In genomic region chr9:132293145-132293721, GRCh38 we compare ENCODE assay signal across 17 cellular contexts.
DNase-seq lines count a peak whose midpoint lies in the region; ATAC-seq and TF ChIP-seq lines count a peak whose summit lies in the region.
"Had no signal": no experiment of that assay in that cellular context is flagged by ENCODE, and none has a peak within 500 bp of the region (broad histone marks: within the 10 kb centered on the region; RNA-seq: fewer than 3 reads in every experiment).

No MANE protein-coding gene starts in this region.

- TF ChIP-seq CTCF in GM13976 (IDR thresholded peaks at IDR 0.05; ENCODE audit: borderline replicate concordance, control extremely low read depth, extremely low read depth, insufficient read depth, missing control alignments) (no peak), natural killer cell (IDR thresholded peaks at IDR 0.05) (no peak)

- peak overlapping the region; percentile 83 for H3K27ac Mint-ChIP-seq in activated CD8-positive, alpha-beta memory T cell treated with anti-CD3 and anti-CD28 coated beads, Interleukin-2, amount 10 ng/mL, durations not matched to agents 7 days and 5 days
- H3K27ac Mint-ChIP-seq in activated naive CD4-positive, alpha-beta T cell treated with anti-CD3 and anti-CD28 coated beads, Interleukin-2, amount 50 U/mL, for 72 hours = peak overlapping the region in 1 of 2 donors; percentile 86
- peak overlapping the region; percentile 77 to 80 for H3K27ac Mint-ChIP-seq in natural killer cell

- ATAC-seq in activated CD8-positive, alpha-beta memory T cell treated with anti-CD3 and anti-CD28 coated beads, Interleukin-2, amount 10 ng/mL, durations not matched to agents 7 days and 5 days = peak; percentile 94
- ATAC-seq in activated naive CD4-positive, alpha-beta T cell treated with anti-CD3 and anti-CD28 coated beads, Interleukin-2, amount 50 U/mL, for 72 hours = peak; percentile 36 to 71
- ATAC-seq in natural killer cell (peak in 2 of 3 donors; percentile 55 to 64), HG03457 (IDR thresholded peaks at IDR 0.05; ENCODE audit: unreplicated experiment) (no peak), Right ventricle myocardium inferior (no peak)
- ATAC-seq: left colon had no signal

- in situ Hi-C loops in GM13976 (cut with MboI; ENCODE audit: low sequenced_read_pairs, unreplicated experiment) = no loop called here

- peaks cover 47% of the 10 kb centered on the region for H3K36me3 Mint-ChIP-seq in activated CD8-positive, alpha-beta memory T cell treated with anti-CD3 and anti-CD28 coated beads, Interleukin-2, amount 10 ng/mL, durations not matched to agents 7 days and 5 days
- H3K36me3 Mint-ChIP-seq in activated naive CD4-positive, alpha-beta T cell treated with anti-CD3 and anti-CD28 coated beads, Interleukin-2, amount 50 U/mL, for 72 hours = peaks cover 11 to 14% of the 10 kb centered on the region in 2 donors
- H3K36me3 Mint-ChIP-seq in natural killer cell = peaks cover 23% of the 10 kb centered on the region

- no peaks in the 10 kb centered on the region for H3K9me3 Mint-ChIP-seq in activated CD8-positive, alpha-beta memory T cell treated with anti-CD3 and anti-CD28 coated beads, Interleukin-2, amount 10 ng/mL, durations not matched to agents 7 days and 5 days (ENCODE audit: low read depth)
- H3K9me3 Mint-ChIP-seq in activated naive CD4-positive, alpha-beta T cell treated with anti-CD3 and anti-CD28 coated beads, Interleukin-2, amount 50 U/mL, for 72 hours = no peaks in the 10 kb centered on the region
- H3K9me3 Mint-ChIP-seq in natural killer cell = no peaks in the 10 kb centered on the region

- H3K4me1 Mint-ChIP-seq in activated CD8-positive, alpha-beta memory T cell treated with anti-CD3 and anti-CD28 coated beads, Interleukin-2, amount 10 ng/mL, durations not matched to agents 7 days and 5 days = peaks cover 27% of the 10 kb centered on the region
- peaks cover 22 to 42% of the 10 kb centered on the region in 2 donors for H3K4me1 Mint-ChIP-seq in natural killer cell

- intact Hi-C loops in natural killer cell (cut with micrococcal nuclease) (no loop called here), Right ventricle myocardium inferior (cut with DNase I) (no loop called here)

- H3K27me3 Mint-ChIP-seq in activated CD8-positive, alpha-beta memory T cell treated with anti-CD3 and anti-CD28 coated beads, Interleukin-2, amount 10 ng/mL, durations not matched to agents 7 days and 5 days = no peaks in the 10 kb centered on the region
- no peaks in the 10 kb centered on the region for H3K27me3 Mint-ChIP-seq in natural killer cell (ENCODE audit: low read depth in 2 of 2)

- peak overlapping the region; percentile 60 for H3K4me3 Mint-ChIP-seq in activated CD8-positive, alpha-beta memory T cell treated with anti-CD3 and anti-CD28 coated beads, Interleukin-2, amount 10 ng/mL, durations not matched to agents 7 days and 5 days
- H3K4me3 Mint-ChIP-seq in natural killer cell = no peak overlapping the region

- DNase-seq in activated CD8-positive, alpha-beta memory T cell treated with anti-CD3 and anti-CD28 coated beads, Interleukin-2, amount 10 ng/mL, durations not matched to agents 7 days and 5 days = no peak
- no peak for DNase-seq in activated CD8-positive, alpha-beta memory T cell treated with anti-CD3 and anti-CD28 coated beads, Interleukin-2, amount 50 U/mL, for 48 hours
- DNase-seq in GM13976 (ENCODE audit: low spot score) = peak; percentile 38
- DNase-seq in activated naive CD4-positive, alpha-beta T cell treated with anti-CD3 and anti-CD28 coated beads, Interleukin-2, amount 50 U/mL, for 72 hours (ENCODE audit: low spot score in 2 of 2) = no peak
- DNase-seq in natural killer cell = no peak
- DNase-seq in Right ventricle myocardium inferior (ENCODE audit: missing footprints) = no peak
- no peak for DNase-seq in midbrain (lab: John Stamatoyannopoulos, UW)
- DNase-seq: activated gamma-delta T cell treated with Interleukin-2 at 50 U/mL for 16 hours, DMS53, esophagus squamous epithelium, KBM-7, left colon, NCI-H1694, NCI-H2227 treated with DMSO at 0.1 percent for 48 hours, NCI-H748 treated with DMSO at 0.1 percent for 48 hours, right lobe of liver had no signal

- CTCF ChIA-PET in activated CD8-positive, alpha-beta memory T cell treated with anti-CD3 and anti-CD28 coated beads, Interleukin-2, amount 10 ng/mL, durations not matched to agents 7 days and 5 days (lab: Charles Lee) = interaction anchor here (1.8 kb wide), 1 partner anchor 34 kb away, joined by 4 read pairs; no protein-coding TSS in a partner anchor

Comparison
In these comparisons a context has a peak if more than half of its experiments do, and no peak if none do; other contexts are left out.
1. ATAC-seq: peak in activated CD8-positive, alpha-beta memory T cell treated with anti-CD3 and anti-CD28 coated beads, Interleukin-2, amount 10 ng/mL, durations not matched to agents 7 days and 5 days (single experiment), activated naive CD4-positive, alpha-beta T cell treated with anti-CD3 and anti-CD28 coated beads, Interleukin-2, amount 50 U/mL, for 72 hours (2 of 2) and natural killer cell (2 of 3); none in HG03457 (single experiment) and Right ventricle myocardium inferior (single experiment).